14 cellular contexts compared by ENCODE assay signal in the genomic region with DNA sequence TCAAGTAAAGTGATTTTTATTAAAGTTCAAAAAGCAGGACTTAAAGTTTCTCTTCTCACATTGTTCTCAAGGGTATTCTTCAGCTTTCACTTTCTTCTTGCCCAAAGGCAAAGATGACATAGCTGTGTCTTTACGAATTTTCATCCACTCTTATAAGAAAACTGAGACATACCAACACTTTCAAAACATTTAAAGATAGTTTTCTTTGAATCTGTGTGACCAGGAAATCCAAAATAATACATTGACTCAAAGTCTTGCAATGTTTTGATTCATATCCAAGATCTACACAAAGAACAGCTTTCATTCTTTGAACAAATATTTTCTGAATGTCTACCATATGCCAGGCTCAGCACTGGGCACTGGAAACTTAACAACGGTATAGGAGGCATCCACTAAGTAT.
A peak's percentile ranks its signal among the peaks of the same experiment; 100 is the strongest.
DNase-seq lines count a peak whose midpoint lies in the region; ATAC-seq, FAIRE-seq and TF ChIP-seq lines count a peak whose summit lies in the region.
"Had no signal": no experiment of that assay in that cellular context is flagged by ENCODE, and none has a peak within 500 bp of the region (broad histone marks: within the 10 kb centered on the region; RNA-seq: fewer than 3 reads in every experiment).

No MANE protein-coding gene starts in this region.

- no peak overlapping the region for H2AFZ ChIP-seq in astrocyte (ENCODE audit: low read depth, low read length)

- peak overlapping the region; percentile 62 for H3K9ac ChIP-seq in astrocyte (ENCODE audit: low read length)

- peak; percentile 99 for FAIRE-seq in astrocyte (lab: Jason Lieb, UNC)

- H3K79me2 ChIP-seq in astrocyte (ENCODE audit: insufficient read depth, low read length): no peaks in the 10 kb centered on the region

- H3K9me3 Mint-ChIP-seq in astrocyte (ENCODE audit: unreplicated experiment): no peaks in the 10 kb centered on the region

- peak overlapping the region; percentile 87 for H3K27ac ChIP-seq in astrocyte (ENCODE audit: low read depth, low read length)
- H3K27ac ChIP-seq: adrenal gland had no signal

- peak overlapping the region; percentile 69 for H3K4me2 ChIP-seq in astrocyte (ENCODE audit: low read length)

- no peaks in the 10 kb centered on the region for H3K27me3 Mint-ChIP-seq in astrocyte (ENCODE audit: low read depth, unreplicated experiment)

- no peaks in the 10 kb centered on the region for H3K27me3 ChIP-seq in astrocyte (ENCODE audit: insufficient read depth, low read length)
- H3K27me3 ChIP-seq: adrenal gland had no signal

- ATAC-seq in HG03432 (IDR thresholded peaks at IDR 0.05; ENCODE audit: unreplicated experiment) (peak; percentile 52), GM18873 (IDR thresholded peaks at IDR 0.05; ENCODE audit: low FRiP score, unreplicated experiment) (no peak)
- ATAC-seq: left colon had no signal

- in situ Hi-C loops in KBM-7 (cut with MboI; ENCODE audit: low pct_unique_long_range_greater_than_20kb, low sequenced_read_pairs): no loop called here

- peaks cover 47% of the 10 kb centered on the region for H3K4me1 Mint-ChIP-seq in astrocyte (ENCODE audit: low read depth, unreplicated experiment)

- no peaks in the 10 kb centered on the region for H4K20me1 ChIP-seq in astrocyte (ENCODE audit: insufficient read depth, low read length)

- H3K36me3 Mint-ChIP-seq in astrocyte (ENCODE audit: low read depth, unreplicated experiment): no peaks in the 10 kb centered on the region

- no peak overlapping the region for H3K4me3 ChIP-seq in astrocyte (ENCODE audit: insufficient read depth, low read depth, low read length)
- H3K4me3 ChIP-seq: adrenal gland had no signal

- DNase-seq in EH (ENCODE audit: low read depth): peak; percentile 92
- DNase-seq in astrocyte (ENCODE audit: low read depth): peak; percentile 82
- DNase-seq in iris pigment epithelial cell (ENCODE audit: low read depth): peak; percentile 86
- DNase-seq in NCI-H345 (lab: John Stamatoyannopoulos, UW): no peak
- no peak for DNase-seq in KBM-7
- no peak for DNase-seq in NCI-H1092 treated with DMSO at 0.1 percent for 48 hours (lab: John Stamatoyannopoulos, UW)
- DNase-seq: adrenal gland; left colon; MM.1S; NCI-H748 treated with DMSO at 0.1 percent for 48 hours; stimulated activated naive CD4-positive, alpha-beta T cell treated with Interleukin-2 at 50 U/mL for 16 hours; T-helper 1 cell had no signal

- no peak overlapping the region for H3K4me3 Mint-ChIP-seq in astrocyte (ENCODE audit: unreplicated experiment)

- H3K36me3 ChIP-seq in astrocyte (ENCODE audit: insufficient read depth, low read length): no peaks in the 10 kb centered on the region
- H3K36me3 ChIP-seq: adrenal gland had no signal

- H3K27ac Mint-ChIP-seq in astrocyte (ENCODE audit: unreplicated experiment): peak overlapping the region; percentile 80

- no peak for TF ChIP-seq CTCF in astrocyte (IDR thresholded peaks at IDR 0.05; ENCODE audit: insufficient read depth, low read depth, low read length)

- H3K4me1 ChIP-seq in astrocyte (ENCODE audit: insufficient read depth, low read length): peaks cover 56% of the 10 kb centered on the region
- H3K4me1 ChIP-seq: adrenal gland had no signal

- H3K9me3 ChIP-seq in astrocyte (ENCODE audit: insufficient read depth, low read depth, low read length): no peaks in the 10 kb centered on the region
- H3K9me3 ChIP-seq: adrenal gland had no signal

Comparison
In these comparisons a context has a peak if more than half of its experiments do, and no peak if none do; other contexts are left out.
1. DNase-seq: peak in EH (single experiment), astrocyte (single experiment) and iris pigment epithelial cell (single experiment); none in NCI-H345 (single experiment), KBM-7 (single experiment) and NCI-H1092 treated with DMSO at 0.1 percent for 48 hours (single experiment).